8 cellular contexts compared by ENCODE assay signal in the genomic region with DNA sequence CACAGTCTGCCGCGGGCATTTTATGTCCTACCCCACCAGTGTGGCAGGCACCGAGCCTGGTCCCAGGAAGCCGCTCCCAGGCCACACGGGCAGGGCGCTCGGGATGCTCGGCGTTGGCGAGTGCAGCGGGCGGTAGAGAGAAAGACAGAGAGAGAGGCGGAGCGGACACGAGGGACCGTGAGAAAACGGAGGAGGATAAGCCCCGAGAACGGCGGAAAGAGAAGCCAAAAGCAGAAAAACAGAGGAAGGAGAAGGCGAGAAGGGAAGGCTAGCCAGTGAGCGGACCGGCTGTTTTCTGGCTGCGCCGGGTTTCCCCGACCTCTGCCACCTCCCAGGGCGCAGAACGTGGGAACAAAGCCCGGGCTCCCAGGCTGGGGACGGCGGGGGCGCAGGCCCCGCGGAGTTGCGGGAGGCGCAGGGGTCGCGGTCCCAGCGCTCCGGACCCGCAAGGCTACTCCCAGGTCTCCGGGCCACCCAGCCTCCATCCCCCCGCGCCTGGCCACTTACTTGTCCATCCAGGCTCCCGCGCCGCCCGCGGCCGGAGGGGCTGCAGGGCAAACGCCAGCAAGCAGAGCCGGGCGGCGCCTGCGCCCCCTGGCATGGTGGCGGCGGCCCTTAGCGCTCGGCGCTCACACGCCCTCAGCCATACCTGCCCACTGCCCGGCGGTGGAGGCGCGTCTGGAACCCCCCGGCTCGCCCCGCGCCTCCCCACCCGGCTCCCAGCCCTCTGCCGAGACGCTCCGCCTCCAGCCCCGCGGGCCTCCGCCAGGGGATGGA. TPM values are rescaled to one million over a fixed set of nuclear protein-coding genes. Genes with fewer than 3 reads are reported as not detected.
DNase-seq lines count a peak whose midpoint lies in the region; ATAC-seq, FAIRE-seq and TF ChIP-seq lines count a peak whose summit lies in the region.

A gene with protein sequence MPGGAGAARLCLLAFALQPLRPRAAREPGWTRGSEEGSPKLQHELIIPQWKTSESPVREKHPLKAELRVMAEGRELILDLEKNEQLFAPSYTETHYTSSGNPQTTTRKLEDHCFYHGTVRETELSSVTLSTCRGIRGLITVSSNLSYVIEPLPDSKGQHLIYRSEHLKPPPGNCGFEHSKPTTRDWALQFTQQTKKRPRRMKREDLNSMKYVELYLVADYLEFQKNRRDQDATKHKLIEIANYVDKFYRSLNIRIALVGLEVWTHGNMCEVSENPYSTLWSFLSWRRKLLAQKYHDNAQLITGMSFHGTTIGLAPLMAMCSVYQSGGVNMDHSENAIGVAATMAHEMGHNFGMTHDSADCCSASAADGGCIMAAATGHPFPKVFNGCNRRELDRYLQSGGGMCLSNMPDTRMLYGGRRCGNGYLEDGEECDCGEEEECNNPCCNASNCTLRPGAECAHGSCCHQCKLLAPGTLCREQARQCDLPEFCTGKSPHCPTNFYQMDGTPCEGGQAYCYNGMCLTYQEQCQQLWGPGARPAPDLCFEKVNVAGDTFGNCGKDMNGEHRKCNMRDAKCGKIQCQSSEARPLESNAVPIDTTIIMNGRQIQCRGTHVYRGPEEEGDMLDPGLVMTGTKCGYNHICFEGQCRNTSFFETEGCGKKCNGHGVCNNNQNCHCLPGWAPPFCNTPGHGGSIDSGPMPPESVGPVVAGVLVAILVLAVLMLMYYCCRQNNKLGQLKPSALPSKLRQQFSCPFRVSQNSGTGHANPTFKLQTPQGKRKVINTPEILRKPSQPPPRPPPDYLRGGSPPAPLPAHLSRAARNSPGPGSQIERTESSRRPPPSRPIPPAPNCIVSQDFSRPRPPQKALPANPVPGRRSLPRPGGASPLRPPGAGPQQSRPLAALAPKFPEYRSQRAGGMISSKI (minus strand): TSS at position 680 of the 777 bp plus-strand sequence. CDS start 79 bp downstream, at position 601.

- H3K27ac Mint-ChIP-seq in CD14-positive monocyte (peak within 1 kb of the TSS; percentile 76 to 96 (median 90)), natural killer cell (peak within 1 kb of the TSS; percentile 47 to 70)

- peaks cover 53% of the 10 kb centered on the region for H3K4me1 Mint-ChIP-seq in CD14-positive monocyte
- H3K4me1 Mint-ChIP-seq in natural killer cell = peaks cover 25 to 30% of the 10 kb centered on the region in 2 donors

- peaks cover 1 to 3% of the 10 kb centered on the region in 2 donors for H3K36me3 Mint-ChIP-seq in CD14-positive monocyte
- H3K36me3 Mint-ChIP-seq in natural killer cell = no peaks in the 10 kb centered on the region

- H3K27me3 Mint-ChIP-seq in CD14-positive monocyte (ENCODE audit: low read depth in 3 of 3) = peaks cover 2 to 7% (median 6%) of the 10 kb centered on the region in 3 donors
- H3K27me3 Mint-ChIP-seq in natural killer cell (ENCODE audit: low read depth in 2 of 2) = peaks cover 23 to 32% of the 10 kb centered on the region in 2 donors

- H3K9me3 Mint-ChIP-seq in CD14-positive monocyte = no peaks in the 10 kb centered on the region
- H3K9me3 Mint-ChIP-seq in natural killer cell = no peaks in the 10 kb centered on the region

- H3K4me3 Mint-ChIP-seq in CD14-positive monocyte (peak within 1 kb of the TSS; percentile 99 to 100), natural killer cell (peak within 1 kb of the TSS; percentile 96)

- ATAC-seq in GM21723 (IDR thresholded peaks at IDR 0.05; ENCODE audit: unreplicated experiment) (peak; percentile 43), natural killer cell (peak; percentile 54 to 65 (median 61))

- DNase-seq in CD14-positive monocyte (ENCODE audit: low spot score) (no peak), NCI-H526 (lab: John Stamatoyannopoulos, UW) (peak; percentile 30 to 80), activated T-cell treated with anti-CD3 and anti-CD28 coated beads for 48 hours (ENCODE audit: low read depth) (peak; percentile 51), fibroblast of mammary gland (ENCODE audit: low read depth) (peak; percentile 48), natural killer cell (peak; percentile 18), urothelium cell line (ENCODE audit: low spot score) (peak; percentile 93), NCI-H2029 treated with DMSO at 0.1 percent for 48 hours (lab: John Stamatoyannopoulos, UW) (no peak)

- peak within 1 kb of the TSS; percentile 77 for H3K4me3 ChIP-seq in fibroblast of mammary gland (ENCODE audit: control insufficient read depth, low read depth, low read length)

- TF ChIP-seq CTCF in CD14-positive monocyte (IDR thresholded peaks at IDR 0.05) (no peak), fibroblast of mammary gland (conservative IDR thresholded peaks at IDR 0.05; ENCODE audit: control insufficient read depth, insufficient read depth, low read depth, low read length) (no peak), natural killer cell (IDR thresholded peaks at IDR 0.05) (no peak)

- FAIRE-seq in urothelium cell line (lab: Jason Lieb, UNC) = no peak

- intact Hi-C loops in CD14-positive monocyte (cut with micrococcal nuclease) (loop anchor here in 1 of 2 donors (10.0 kb wide), 1 partner anchor 90 kb away; no protein-coding TSS in a partner anchor), natural killer cell (cut with micrococcal nuclease) (no loop called here)

RNA-seq across cellular contexts. Expression of the gene that starts here (rescaled TPM):
- 1 to 10 TPM; 3.0 to 6.2 TPM for polyA plus RNA-seq in CD14-positive monocyte
- total RNA-seq in natural killer cell = 10 to 100 TPM in 1 of 3 donors, 1 to 10 TPM in 2; 1.2 to 28.0 (median 4.7) TPM

Comparison
In these comparisons a context has a peak if more than half of its experiments do, and no peak if none do; other contexts are left out.
1. DNase-seq: peak in NCI-H526 (2 of 2), activated T-cell treated with anti-CD3 and anti-CD28 coated beads for 48 hours (single experiment), fibroblast of mammary gland (single experiment), natural killer cell (single experiment) and urothelium cell line (single experiment); none in CD14-positive monocyte (single experiment) and NCI-H2029 treated with DMSO at 0.1 percent for 48 hours (single experiment).